Comparison of ENCODE assay signal across 9 cellular contexts in genomic region chr1:64956241-64956640, GRCh38.
A peak's percentile ranks its signal among the peaks of the same experiment; 100 is the strongest.
DNase-seq lines count a peak whose midpoint lies in the region; ATAC-seq and TF ChIP-seq lines count a peak whose summit lies in the region.
"Had no signal": no experiment of that assay in that cellular context is flagged by ENCODE, and none has a peak within 500 bp of the region (broad histone marks: within the 10 kb centered on the region; RNA-seq: fewer than 3 reads in every experiment).

No MANE protein-coding gene starts in this region.

- H3K9me3 ChIP-seq in neutrophil: no peaks in the 10 kb centered on the region

- H3K9me3 Mint-ChIP-seq in T-helper 2 cell treated with Interferon-gamma antibody and Interleukin-4, amounts not matched to agents 5 μg/mL and 100 μg/mL, for 36 hours: no peaks in the 10 kb centered on the region
- H3K9me3 Mint-ChIP-seq: T-helper 1 cell treated with Interleukin-12 subunit alpha and Interleukin-12 subunit beta and Interleukin-4 antibody, amounts not matched to agents 30 μg/mL and 1 μg/mL, for 36 hours had no signal

- H3K36me3 Mint-ChIP-seq in T-helper 2 cell treated with Interferon-gamma antibody and Interleukin-4, amounts not matched to agents 5 μg/mL and 100 μg/mL, for 36 hours (ENCODE audit: low read depth): peaks cover 4% of the 10 kb centered on the region

- DNase-seq in EL (peak; percentile 38), astrocyte of the hippocampus (ENCODE audit: low read depth, low spot score) (peak; percentile 31), hypothalamus (lab: John Stamatoyannopoulos, UW) (no peak)
- DNase-seq in T-helper 2 cell treated with Interferon-gamma antibody and Interleukin-4, amounts not matched to agents 5 μg/mL and 100 μg/mL, for 36 hours (ENCODE audit: low spot score): no peak

- no peak overlapping the region for H3K4me3 Mint-ChIP-seq in T-helper 2 cell treated with Interferon-gamma antibody and Interleukin-4, amounts not matched to agents 5 μg/mL and 100 μg/mL, for 36 hours
- H3K4me3 Mint-ChIP-seq: T-helper 1 cell treated with Interleukin-12 subunit alpha and Interleukin-12 subunit beta and Interleukin-4 antibody, amounts not matched to agents 30 μg/mL and 1 μg/mL, for 36 hours had no signal

- no peaks in the 10 kb centered on the region for H3K27me3 Mint-ChIP-seq in T-helper 2 cell treated with Interferon-gamma antibody and Interleukin-4, amounts not matched to agents 5 μg/mL and 100 μg/mL, for 36 hours (ENCODE audit: low read depth)

- H3K27ac Mint-ChIP-seq in T-helper 2 cell treated with Interferon-gamma antibody and Interleukin-4, amounts not matched to agents 5 μg/mL and 100 μg/mL, for 36 hours: no peak overlapping the region
- H3K27ac Mint-ChIP-seq: T-helper 1 cell treated with Interleukin-12 subunit alpha and Interleukin-12 subunit beta and Interleukin-4 antibody, amounts not matched to agents 30 μg/mL and 1 μg/mL, for 36 hours had no signal

- no peaks in the 10 kb centered on the region for H3K27me3 ChIP-seq in neutrophil

- peaks cover 16 to 32% of the 10 kb centered on the region in 2 experiments for H3K4me1 ChIP-seq in neutrophil (ENCODE audit: control insufficient read depth in 1 of 2, insufficient read depth in 1 of 2, low read depth in 1 of 2, low read length in 1 of 2)

- H3K4me3 ChIP-seq in neutrophil (ENCODE audit: low read depth in 1 of 2, low read length in 1 of 2): peak overlapping the region in 1 of 2 experiments; percentile 23

- peak overlapping the region; percentile 77 for H3K27ac ChIP-seq in neutrophil

- peaks cover 25% of the 10 kb centered on the region for H3K4me1 Mint-ChIP-seq in T-helper 2 cell treated with Interferon-gamma antibody and Interleukin-4, amounts not matched to agents 5 μg/mL and 100 μg/mL, for 36 hours (ENCODE audit: low read depth)

- no peaks in the 10 kb centered on the region for H3K36me3 ChIP-seq in neutrophil

- no peak for TF ChIP-seq CTCF in neutrophil (IDR thresholded peaks at IDR 0.05)

- ATAC-seq in HG03045 (IDR thresholded peaks at IDR 0.05; ENCODE audit: unreplicated experiment) (peak; percentile 4), GM18870 (IDR thresholded peaks at IDR 0.05; ENCODE audit: unreplicated experiment) (no peak), HG03354 (IDR thresholded peaks at IDR 0.05; ENCODE audit: poor library complexity, severe bottlenecking, unreplicated experiment) (no peak)

Comparison
In these comparisons a context has a peak if more than half of its experiments do, and no peak if none do; other contexts are left out.
1. DNase-seq: peak in EL (single experiment) and astrocyte of the hippocampus (single experiment); none in T-helper 2 cell treated with Interferon-gamma antibody and Interleukin-4, amounts not matched to agents 5 μg/mL and 100 μg/mL, for 36 hours (single experiment) and hypothalamus (0 of 51).